ENCODE assay signal across 8 cellular contexts in the genomic region with DNA sequence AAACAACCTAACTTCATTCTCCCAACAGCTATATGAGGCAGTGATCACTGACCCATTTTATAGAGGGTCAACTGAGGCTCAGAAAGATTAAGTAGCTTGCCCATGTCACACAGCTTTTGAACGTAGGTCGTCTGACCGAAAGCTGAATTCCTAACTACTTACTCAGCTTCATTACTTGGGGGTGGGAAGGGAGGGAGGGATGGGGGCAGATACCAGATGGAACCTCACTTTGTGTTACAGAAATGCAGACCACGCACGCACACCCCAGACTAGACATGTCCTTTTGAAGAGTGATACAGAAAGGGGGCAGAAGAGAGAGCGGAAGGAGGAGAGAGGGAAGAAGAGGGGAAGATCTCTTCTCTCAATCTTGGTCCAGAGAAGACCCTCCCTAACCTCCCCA. TPM values are rescaled to one million over a fixed set of nuclear protein-coding genes. Genes with fewer than 3 reads are reported as not detected.
DNase-seq lines count a peak whose midpoint lies in the region; ATAC-seq and TF ChIP-seq lines count a peak whose summit lies in the region.

No MANE protein-coding gene starts in this region.

- no peak for TF ChIP-seq CTCF in GM23338 (conservative IDR thresholded peaks at IDR 0.05; ENCODE audit: low read depth in 2 of 2)

- H3K4me3 ChIP-seq in GM23338 (peak overlapping the region; percentile 95), adipocyte (ENCODE audit: low read length) (no peak overlapping the region)

- DNase-seq in AG08395 (ENCODE audit: low spot score) (peak; percentile 27), GM23338 (ENCODE audit: low spot score) (no peak), adipocyte (ENCODE audit: low read depth) (no peak), kidney tubule cell (ENCODE audit: low spot score) (peak; percentile 73), NCI-H1694 treated with DMSO at 0.1 percent for 48 hours (lab: John Stamatoyannopoulos, UW) (no peak)

- no peaks in the 10 kb centered on the region for H3K36me3 ChIP-seq in GM23338 (ENCODE audit: insufficient read depth)
- H3K36me3 ChIP-seq in adipocyte (ENCODE audit: control insufficient read depth, insufficient read depth, low read length, severe bottlenecking) = no peaks in the 10 kb centered on the region

- H4K20me1 ChIP-seq in GM23338 (replicated peaks; ENCODE audit: insufficient read depth) = peaks cover 7% of the 10 kb centered on the region; the same call in 1 of the 2 replicates

- H3K9me2 ChIP-seq in GM23338 (ENCODE audit: insufficient read depth) = no peaks in the 10 kb centered on the region

- peaks cover 12% of the 10 kb centered on the region; the same call in 1 of the 2 replicates for H3K79me2 ChIP-seq in GM23338 (replicated peaks; ENCODE audit: insufficient read depth)

- no peak overlapping the region for H3K27ac Mint-ChIP-seq in GM23338

- peaks cover 25% of the 10 kb centered on the region for H3F3A ChIP-seq in GM23338 (replicated peaks; ENCODE audit: low read depth)

- H3K9ac ChIP-seq in adipocyte (ENCODE audit: low read length) = peak overlapping the region; percentile 83

- peak overlapping the region; percentile 98 for H3K4me2 ChIP-seq in GM23338

- no peak overlapping the region for H2AFZ ChIP-seq in GM23338

- H3K27me3 Mint-ChIP-seq in GM23338 (ENCODE audit: insufficient read depth, low read depth, poor library complexity) = peaks cover 39% of the 10 kb centered on the region

- ATAC-seq in GM23338 (no peak), GM19397 (IDR thresholded peaks at IDR 0.05; ENCODE audit: unreplicated experiment) (no peak), GM18498 (IDR thresholded peaks at IDR 0.05; ENCODE audit: unreplicated experiment) (no peak), HG03095 (IDR thresholded peaks at IDR 0.05; ENCODE audit: unreplicated experiment) (no peak)

- H3K4me1 ChIP-seq in GM23338 (ENCODE audit: insufficient read depth) (peaks cover 56% of the 10 kb centered on the region), adipocyte (ENCODE audit: control insufficient read depth, insufficient read depth, low read length) (peaks cover 32% of the 10 kb centered on the region)

- no peaks in the 10 kb centered on the region for H3K36me3 Mint-ChIP-seq in GM23338 (ENCODE audit: low read depth)

- peaks cover 65% of the 10 kb centered on the region for H3K4me1 Mint-ChIP-seq in GM23338

- H3K9me3 Mint-ChIP-seq in GM23338 = no peaks in the 10 kb centered on the region; the same call in 1 of the 3 replicates

- H3K4me3 Mint-ChIP-seq in GM23338 = peak overlapping the region; percentile 75

- H3K27me3 ChIP-seq in GM23338 (ENCODE audit: insufficient read depth) = peaks cover 24% of the 10 kb centered on the region
- H3K27me3 ChIP-seq in adipocyte (replicated peaks; ENCODE audit: control insufficient read depth, insufficient read depth, low read length) = no peaks in the 10 kb centered on the region

- no peaks in the 10 kb centered on the region for H3K9me3 ChIP-seq in adipocyte (ENCODE audit: control insufficient read depth, low read length)

- H3K27ac ChIP-seq in GM23338 (ENCODE audit: low read depth) = no peak overlapping the region

TF ChIP-seq in GM23338, 12 proteins besides CTCF, POLR2A, EP300 and RAD21:
- TF ChIP-seq, protein P1, sequence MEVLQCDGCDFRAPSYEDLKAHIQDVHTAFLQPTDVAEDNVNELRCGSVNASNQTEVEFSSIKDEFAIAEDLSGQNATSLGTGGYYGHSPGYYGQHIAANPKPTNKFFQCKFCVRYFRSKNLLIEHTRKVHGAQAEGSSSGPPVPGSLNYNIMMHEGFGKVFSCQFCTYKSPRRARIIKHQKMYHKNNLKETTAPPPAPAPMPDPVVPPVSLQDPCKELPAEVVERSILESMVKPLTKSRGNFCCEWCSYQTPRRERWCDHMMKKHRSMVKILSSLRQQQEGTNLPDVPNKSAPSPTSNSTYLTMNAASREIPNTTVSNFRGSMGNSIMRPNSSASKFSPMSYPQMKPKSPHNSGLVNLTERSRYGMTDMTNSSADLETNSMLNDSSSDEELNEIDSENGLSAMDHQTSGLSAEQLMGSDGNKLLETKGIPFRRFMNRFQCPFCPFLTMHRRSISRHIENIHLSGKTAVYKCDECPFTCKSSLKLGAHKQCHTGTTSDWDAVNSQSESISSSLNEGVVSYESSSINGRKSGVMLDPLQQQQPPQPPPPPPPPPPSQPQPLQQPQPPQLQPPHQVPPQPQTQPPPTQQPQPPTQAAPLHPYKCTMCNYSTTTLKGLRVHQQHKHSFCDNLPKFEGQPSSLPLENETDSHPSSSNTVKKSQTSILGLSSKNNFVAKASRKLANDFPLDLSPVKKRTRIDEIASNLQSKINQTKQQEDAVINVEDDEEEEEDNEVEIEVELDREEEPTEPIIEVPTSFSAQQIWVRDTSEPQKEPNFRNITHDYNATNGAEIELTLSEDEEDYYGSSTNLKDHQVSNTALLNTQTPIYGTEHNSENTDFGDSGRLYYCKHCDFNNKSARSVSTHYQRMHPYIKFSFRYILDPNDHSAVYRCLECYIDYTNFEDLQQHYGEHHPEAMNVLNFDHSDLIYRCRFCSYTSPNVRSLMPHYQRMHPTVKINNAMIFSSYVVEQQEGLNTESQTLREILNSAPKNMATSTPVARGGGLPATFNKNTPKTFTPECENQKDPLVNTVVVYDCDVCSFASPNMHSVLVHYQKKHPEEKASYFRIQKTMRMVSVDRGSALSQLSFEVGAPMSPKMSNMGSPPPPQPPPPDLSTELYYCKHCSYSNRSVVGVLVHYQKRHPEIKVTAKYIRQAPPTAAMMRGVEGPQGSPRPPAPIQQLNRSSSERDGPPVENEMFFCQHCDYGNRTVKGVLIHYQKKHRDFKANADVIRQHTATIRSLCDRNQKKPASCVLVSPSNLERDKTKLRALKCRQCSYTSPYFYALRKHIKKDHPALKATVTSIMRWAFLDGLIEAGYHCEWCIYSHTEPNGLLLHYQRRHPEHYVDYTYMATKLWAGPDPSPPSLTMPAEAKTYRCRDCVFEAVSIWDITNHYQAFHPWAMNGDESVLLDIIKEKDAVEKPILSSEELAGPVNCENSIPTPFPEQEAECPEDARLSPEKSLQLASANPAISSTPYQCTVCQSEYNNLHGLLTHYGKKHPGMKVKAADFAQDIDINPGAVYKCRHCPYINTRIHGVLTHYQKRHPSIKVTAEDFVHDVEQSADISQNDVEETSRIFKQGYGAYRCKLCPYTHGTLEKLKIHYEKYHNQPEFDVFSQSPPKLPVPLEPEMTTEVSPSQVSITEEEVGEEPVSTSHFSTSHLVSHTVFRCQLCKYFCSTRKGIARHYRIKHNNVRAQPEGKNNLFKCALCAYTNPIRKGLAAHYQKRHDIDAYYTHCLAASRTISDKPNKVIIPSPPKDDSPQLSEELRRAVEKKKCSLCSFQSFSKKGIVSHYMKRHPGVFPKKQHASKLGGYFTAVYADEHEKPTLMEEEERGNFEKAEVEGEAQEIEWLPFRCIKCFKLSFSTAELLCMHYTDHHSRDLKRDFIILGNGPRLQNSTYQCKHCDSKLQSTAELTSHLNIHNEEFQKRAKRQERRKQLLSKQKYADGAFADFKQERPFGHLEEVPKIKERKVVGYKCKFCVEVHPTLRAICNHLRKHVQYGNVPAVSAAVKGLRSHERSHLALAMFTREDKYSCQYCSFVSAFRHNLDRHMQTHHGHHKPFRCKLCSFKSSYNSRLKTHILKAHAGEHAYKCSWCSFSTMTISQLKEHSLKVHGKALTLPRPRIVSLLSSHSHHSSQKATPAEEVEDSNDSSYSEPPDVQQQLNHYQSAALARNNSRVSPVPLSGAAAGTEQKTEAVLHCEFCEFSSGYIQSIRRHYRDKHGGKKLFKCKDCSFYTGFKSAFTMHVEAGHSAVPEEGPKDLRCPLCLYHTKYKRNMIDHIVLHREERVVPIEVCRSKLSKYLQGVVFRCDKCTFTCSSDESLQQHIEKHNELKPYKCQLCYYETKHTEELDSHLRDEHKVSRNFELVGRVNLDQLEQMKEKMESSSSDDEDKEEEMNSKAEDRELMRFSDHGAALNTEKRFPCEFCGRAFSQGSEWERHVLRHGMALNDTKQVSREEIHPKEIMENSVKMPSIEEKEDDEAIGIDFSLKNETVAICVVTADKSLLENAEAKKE (CRISPR knock-in tag; IDR thresholded peaks at IDR 0.05) = no peak
- TF ChIP-seq, protein P2, sequence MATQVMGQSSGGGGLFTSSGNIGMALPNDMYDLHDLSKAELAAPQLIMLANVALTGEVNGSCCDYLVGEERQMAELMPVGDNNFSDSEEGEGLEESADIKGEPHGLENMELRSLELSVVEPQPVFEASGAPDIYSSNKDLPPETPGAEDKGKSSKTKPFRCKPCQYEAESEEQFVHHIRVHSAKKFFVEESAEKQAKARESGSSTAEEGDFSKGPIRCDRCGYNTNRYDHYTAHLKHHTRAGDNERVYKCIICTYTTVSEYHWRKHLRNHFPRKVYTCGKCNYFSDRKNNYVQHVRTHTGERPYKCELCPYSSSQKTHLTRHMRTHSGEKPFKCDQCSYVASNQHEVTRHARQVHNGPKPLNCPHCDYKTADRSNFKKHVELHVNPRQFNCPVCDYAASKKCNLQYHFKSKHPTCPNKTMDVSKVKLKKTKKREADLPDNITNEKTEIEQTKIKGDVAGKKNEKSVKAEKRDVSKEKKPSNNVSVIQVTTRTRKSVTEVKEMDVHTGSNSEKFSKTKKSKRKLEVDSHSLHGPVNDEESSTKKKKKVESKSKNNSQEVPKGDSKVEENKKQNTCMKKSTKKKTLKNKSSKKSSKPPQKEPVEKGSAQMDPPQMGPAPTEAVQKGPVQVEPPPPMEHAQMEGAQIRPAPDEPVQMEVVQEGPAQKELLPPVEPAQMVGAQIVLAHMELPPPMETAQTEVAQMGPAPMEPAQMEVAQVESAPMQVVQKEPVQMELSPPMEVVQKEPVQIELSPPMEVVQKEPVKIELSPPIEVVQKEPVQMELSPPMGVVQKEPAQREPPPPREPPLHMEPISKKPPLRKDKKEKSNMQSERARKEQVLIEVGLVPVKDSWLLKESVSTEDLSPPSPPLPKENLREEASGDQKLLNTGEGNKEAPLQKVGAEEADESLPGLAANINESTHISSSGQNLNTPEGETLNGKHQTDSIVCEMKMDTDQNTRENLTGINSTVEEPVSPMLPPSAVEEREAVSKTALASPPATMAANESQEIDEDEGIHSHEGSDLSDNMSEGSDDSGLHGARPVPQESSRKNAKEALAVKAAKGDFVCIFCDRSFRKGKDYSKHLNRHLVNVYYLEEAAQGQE (IDR thresholded peaks at IDR 0.05; ENCODE audit: unreplicated experiment) = no peak
- TF ChIP-seq POLR2AphosphoS5 (IDR thresholded peaks at IDR 0.05; ENCODE audit: low read depth) (no peak), EZH2phosphoT487 (IDR thresholded peaks at IDR 0.05; ENCODE audit: unreplicated experiment) (no peak)

RNA-seq across cellular contexts. Expression of a gene that starts 2.3 kb away (rescaled TPM):
- total RNA-seq in GM23338 (2014; rRNA removed; shearing (Covaris generic)) = 20.9 and 27.8 TPM in 2 replicates
- polyA plus RNA-seq in GM23338 (2016; fragmentation: Nextera tagmentation; extraction: Ambion mirVana) = 7.9 and 8.0 TPM in 2 replicates

RNA-seq across cellular contexts. Expression of a gene that starts 53.9 kb away (rescaled TPM):
- total RNA-seq in GM23338 (2014; rRNA removed; shearing (Covaris generic)) = 1.3 and 2.9 TPM in 2 replicates
- 0.68 and 0.73 TPM in 2 replicates for polyA plus RNA-seq in GM23338 (2016; fragmentation: Nextera tagmentation; extraction: Ambion mirVana)

RNA-seq across cellular contexts. Expression of a gene that starts 58.1 kb away (rescaled TPM):
- total RNA-seq in GM23338 (2014; rRNA removed; shearing (Covaris generic)) = 13.2 and 15.7 TPM in 2 replicates
- 3.4 and 4.2 TPM in 2 replicates for polyA plus RNA-seq in GM23338 (2016; fragmentation: Nextera tagmentation; extraction: Ambion mirVana)

Comparison
In these comparisons a context has a peak if more than half of its experiments do, and no peak if none do; other contexts are left out.
1. DNase-seq: peak in AG08395 (single experiment) and kidney tubule cell (single experiment); none in GM23338 (single experiment), adipocyte (single experiment) and NCI-H1694 treated with DMSO at 0.1 percent for 48 hours (single experiment).